ENCODE assay signal across 16 cellular contexts in the genomic region with DNA sequence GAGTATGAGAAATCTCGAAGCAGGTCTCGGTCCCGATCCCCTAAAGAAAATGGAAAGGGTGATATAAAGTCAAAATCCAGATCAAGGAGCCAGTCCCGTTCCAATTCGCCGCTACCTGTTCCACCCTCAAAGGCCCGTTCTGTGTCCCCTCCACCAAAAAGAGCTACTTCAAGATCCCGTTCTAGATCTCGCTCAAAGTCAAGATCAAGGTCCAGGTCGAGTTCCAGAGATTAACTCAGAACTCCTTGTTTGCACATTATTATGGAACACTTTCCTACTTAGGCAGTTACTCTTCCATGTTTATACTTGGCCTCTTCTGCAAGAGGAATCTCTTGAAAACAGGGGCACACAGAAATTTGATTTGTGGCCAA. TPM values are rescaled to one million over a fixed set of nuclear protein-coding genes. Genes with fewer than 3 reads are reported as not detected.
DNase-seq lines count a peak whose midpoint lies in the region; ATAC-seq and TF ChIP-seq lines count a peak whose summit lies in the region.
"Had no signal": no experiment of that assay in that cellular context is flagged by ENCODE, and none has a peak within 500 bp of the region (broad histone marks: within the 10 kb centered on the region; RNA-seq: fewer than 3 reads in every experiment).

No MANE protein-coding gene starts in this region.

- H3K27ac ChIP-seq in C4-2B (peak overlapping the region; percentile 37; the same call in 1 of the 2 replicates), ovary (no peak overlapping the region)
- H3K27ac ChIP-seq: BLaER1 had no signal

- DNase-seq in Caco-2 (no peak), memory B cell (ENCODE audit: low spot score in 2 of 2) (no peak), ovary (no peak), cerebellum (ENCODE audit: low spot score) (no peak), NCI-H2196 (lab: John Stamatoyannopoulos, UW; ENCODE audit: unreplicated experiment) (no peak)
- no peak for DNase-seq in activated CD8-positive, alpha-beta T cell treated with anti-CD3 and anti-CD28 coated beads, Interleukin-2, amount 10 ng/mL, durations not matched to agents 7 days and 5 days
- DNase-seq: activated CD4-positive, alpha-beta T cell treated with anti-CD3 and anti-CD28 coated beads, Interleukin-2, amount 50 U/mL, for 4 hours; activated gamma-delta T cell treated with Interleukin-2 at 50 U/mL for 16 hours; NCI-H146; NCI-H446 had no signal

- peaks cover 89% of the 10 kb centered on the region for H3K36me3 Mint-ChIP-seq in Caco-2 (ENCODE audit: insufficient read depth, unreplicated experiment)
- peaks cover 63% of the 10 kb centered on the region for H3K36me3 Mint-ChIP-seq in activated CD8-positive, alpha-beta T cell treated with anti-CD3 and anti-CD28 coated beads, Interleukin-2, amount 10 ng/mL, durations not matched to agents 7 days and 5 days (ENCODE audit: low read depth)
- H3K36me3 Mint-ChIP-seq in memory B cell = peaks cover 32% of the 10 kb centered on the region

- 85 to 88% (median 86%) methylated on average over 10 of the region's 10 CpGs for WGBS in ovary, 3 donors

- TF ChIP-seq POLR2A in ovary (IDR thresholded peaks at IDR 0.05) = no peak

- H3K27me3 ChIP-seq in Caco-2 (replicated peaks; ENCODE audit: control insufficient read depth, insufficient read depth, low read length) (no peaks in the 10 kb centered on the region), ovary (no peaks in the 10 kb centered on the region)
- H3K27me3 ChIP-seq: BLaER1 had no signal

- TF ChIP-seq EP300 in ovary (IDR thresholded peaks at IDR 0.05) = no peak

- no TSS peak for BruUV-seq in Caco-2 (replicated peaks; lab: Mats Ljungman, UMichigan)

- CTCF ChIA-PET in Caco-2 (lab: Charles Lee) = no interaction called here
- CTCF ChIA-PET in activated CD8-positive, alpha-beta T cell treated with anti-CD3 and anti-CD28 coated beads, Interleukin-2, amount 10 ng/mL, durations not matched to agents 7 days and 5 days (lab: Charles Lee) = no interaction called here

- H3K9me3 ChIP-seq in Caco-2 (no peaks in the 10 kb centered on the region), ovary (no peaks in the 10 kb centered on the region)
- H3K9me3 ChIP-seq: BLaER1 had no signal

- H3K4me3 ChIP-seq in Caco-2 (ENCODE audit: low read depth, low read length) (no peak overlapping the region), ovary (no peak overlapping the region)
- H3K4me3 ChIP-seq: BLaER1, K562 had no signal

- H3K27me3 Mint-ChIP-seq in Caco-2 (ENCODE audit: insufficient read depth, unreplicated experiment) (no peaks in the 10 kb centered on the region), memory B cell (no peaks in the 10 kb centered on the region)
- H3K27me3 Mint-ChIP-seq in activated CD8-positive, alpha-beta T cell treated with anti-CD3 and anti-CD28 coated beads, Interleukin-2, amount 10 ng/mL, durations not matched to agents 7 days and 5 days (ENCODE audit: low read depth) = peaks cover 1% of the 10 kb centered on the region

- H3K36me3 ChIP-seq in Caco-2 (ENCODE audit: control insufficient read depth, insufficient read depth, low read length) (peaks cover 9% of the 10 kb centered on the region), ovary (no peaks in the 10 kb centered on the region)

- no peak for TF ChIP-seq CTCF in C4-2B (conservative IDR thresholded peaks at IDR 0.05)
- TF ChIP-seq CTCF in Caco-2 (IDR thresholded peaks at IDR 0.05; ENCODE audit: insufficient read depth in 1 of 2, low read depth in 1 of 2, low read length in 1 of 2, severe bottlenecking in 1 of 2, unreplicated experiment in 1 of 2) = no peak
- TF ChIP-seq CTCF in ovary (IDR thresholded peaks at IDR 0.05) = no peak

- H3K4me3 Mint-ChIP-seq in Caco-2 (ENCODE audit: unreplicated experiment) (peak overlapping the region; percentile 49), memory B cell (no peak overlapping the region)
- no peak overlapping the region for H3K4me3 Mint-ChIP-seq in activated CD8-positive, alpha-beta T cell treated with anti-CD3 and anti-CD28 coated beads, Interleukin-2, amount 10 ng/mL, durations not matched to agents 7 days and 5 days

- peak overlapping the region; percentile 53 for H3K27ac Mint-ChIP-seq in Caco-2 (ENCODE audit: unreplicated experiment)
- peak overlapping the region; percentile 49 for H3K27ac Mint-ChIP-seq in activated CD8-positive, alpha-beta T cell treated with anti-CD3 and anti-CD28 coated beads, Interleukin-2, amount 10 ng/mL, durations not matched to agents 7 days and 5 days
- H3K27ac Mint-ChIP-seq in memory B cell = peak overlapping the region; percentile 31

- H3K4me1 ChIP-seq in Caco-2 = peaks cover 11% of the 10 kb centered on the region
- H3K4me1 ChIP-seq in ovary (ENCODE audit: insufficient read depth) = peaks cover 7% of the 10 kb centered on the region

- ATAC-seq in activated CD8-positive, alpha-beta T cell treated with anti-CD3 and anti-CD28 coated beads, Interleukin-2, amount 10 ng/mL, durations not matched to agents 7 days and 5 days = no peak
- ATAC-seq in memory B cell (ENCODE audit: low read depth) = no peak
- ATAC-seq in GM19324 (IDR thresholded peaks at IDR 0.05; ENCODE audit: low FRiP score, unreplicated experiment) = no peak
- ATAC-seq: HCT116, K562, Right ventricle myocardium inferior had no signal

- H3K4me1 Mint-ChIP-seq in Caco-2 (ENCODE audit: low read depth, unreplicated experiment) (peaks cover 24% of the 10 kb centered on the region), memory B cell (peaks cover 11% of the 10 kb centered on the region)
- peaks cover 39% of the 10 kb centered on the region for H3K4me1 Mint-ChIP-seq in activated CD8-positive, alpha-beta T cell treated with anti-CD3 and anti-CD28 coated beads, Interleukin-2, amount 10 ng/mL, durations not matched to agents 7 days and 5 days (ENCODE audit: low read depth)

- H3K9me3 Mint-ChIP-seq in Caco-2 (ENCODE audit: unreplicated experiment) = no peaks in the 10 kb centered on the region
- H3K9me3 Mint-ChIP-seq in activated CD8-positive, alpha-beta T cell treated with anti-CD3 and anti-CD28 coated beads, Interleukin-2, amount 10 ng/mL, durations not matched to agents 7 days and 5 days (ENCODE audit: insufficient read depth) = no peaks in the 10 kb centered on the region
- no peaks in the 10 kb centered on the region for H3K9me3 Mint-ChIP-seq in memory B cell

- POLR2A ChIA-PET in Caco-2 (lab: Charles Lee) = interaction anchor here (0.6 kb wide), 2 partner anchors 10 to 1689 kb away, joined by 6 to 7 read pairs; no protein-coding TSS in a partner anchor
- POLR2A ChIA-PET in activated CD8-positive, alpha-beta T cell treated with anti-CD3 and anti-CD28 coated beads, Interleukin-2, amount 10 ng/mL, durations not matched to agents 7 days and 5 days (lab: Charles Lee) = no interaction called here

- intact Hi-C loops in Caco-2 (cut with micrococcal nuclease; ENCODE audit: unreplicated experiment) = no loop called here
- intact Hi-C loops in ovary (cut with DNase I) = no loop called here

RNA-seq across cellular contexts. Expression of a gene that starts 3.1 kb away (rescaled TPM):
- total RNA-seq in Caco-2 (2022) (312 and 335 TPM in 2 replicates), ovary (100 to 1,000 TPM in 5 of 7 donors, 10 to 100 TPM in 2; 69.7 to 163 (median 122) TPM), cerebellum (49.5 TPM)
- 100 to 1,000 TPM; 141 to 142 TPM for total RNA-seq in activated CD8-positive, alpha-beta T cell treated with anti-CD3 and anti-CD28 coated beads, Interleukin-2, amount 10 ng/mL, durations not matched to agents 7 days and 5 days
- 100 to 1,000 TPM in 1 of 2 donors, 10 to 100 TPM in 1; 99.4 to 132 TPM for polyA plus RNA-seq in ovary

RNA-seq across cellular contexts. Expression of a gene that starts 46.7 kb away (rescaled TPM):
- total RNA-seq in Caco-2 (2022) = 8.4 and 11.5 TPM in 2 replicates
- total RNA-seq in activated CD8-positive, alpha-beta T cell treated with anti-CD3 and anti-CD28 coated beads, Interleukin-2, amount 10 ng/mL, durations not matched to agents 7 days and 5 days = 1 to 10 TPM; 5.6 to 6.7 TPM
- total RNA-seq in ovary = 10 to 100 TPM; 14.1 to 22.9 (median 19.0) TPM
- polyA plus RNA-seq in ovary = 1 to 10 TPM; 8.0 to 8.3 TPM
- 43.2 TPM for total RNA-seq in cerebellum
